In the genomic region with DNA sequence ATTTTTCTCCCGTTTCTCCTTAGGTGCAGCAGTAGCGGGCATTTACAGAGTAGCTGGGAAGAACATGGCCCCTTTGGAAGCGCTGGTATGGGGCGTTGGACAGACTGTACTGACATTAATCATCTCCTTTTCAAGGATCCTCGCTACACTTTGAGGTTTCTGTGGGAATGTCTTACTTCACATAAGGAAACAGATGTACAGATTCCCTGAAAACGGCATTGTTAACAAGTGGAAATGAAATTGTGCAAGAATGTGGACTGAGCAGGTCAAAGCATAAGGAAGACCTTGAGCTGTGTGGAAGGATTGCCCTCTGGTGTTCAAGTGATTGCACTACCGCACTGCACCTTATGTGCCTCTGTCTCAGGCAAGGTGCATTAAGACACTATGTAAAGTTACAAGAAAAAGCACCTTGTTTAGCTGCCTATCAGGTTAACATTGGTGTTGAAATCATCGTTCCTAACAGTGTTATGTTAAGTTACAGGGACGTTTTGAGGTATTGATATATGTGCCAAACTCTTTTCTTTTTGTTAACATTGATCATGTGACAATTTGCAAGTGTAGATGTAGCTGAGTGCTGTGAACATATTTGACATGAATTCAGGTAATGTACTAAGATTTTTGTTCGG, we compare ENCODE assay signal across 8 cellular contexts. TPM values are rescaled to one million over a fixed set of nuclear protein-coding genes. Genes with fewer than 3 reads are reported as not detected.
DNase-seq lines count a peak whose midpoint lies in the region; ATAC-seq, FAIRE-seq and TF ChIP-seq lines count a peak whose summit lies in the region.

No MANE protein-coding gene starts in this region.

- H3K79me2 ChIP-seq in H1 (ENCODE audit: control insufficient read depth in 1 of 2, insufficient read depth in 2 of 2, low read length in 2 of 2), result no peaks in the 10 kb centered on the region
- no peaks in the 10 kb centered on the region for H3K79me2 ChIP-seq in mesendoderm (ENCODE audit: control insufficient read depth, insufficient read depth, low read length)

- H3K9me3 Mint-ChIP-seq in CD8-positive, alpha-beta T cell, result no peaks in the 10 kb centered on the region
- H3K9me3 Mint-ChIP-seq in activated CD4-positive, alpha-beta T cell treated with anti-CD3 and anti-CD28 coated beads for 36 hours (ENCODE audit: low read depth), result no peaks in the 10 kb centered on the region

- CTCF ChIA-PET in CD8-positive, alpha-beta T cell (lab: Charles Lee), result interaction anchor here (0.6 to 2.5 kb wide), 16 partner anchors 9 to 432 kb away, joined by 3 to 17 read pairs (median 5); no protein-coding TSS in a partner anchor
- CTCF ChIA-PET in activated CD4-positive, alpha-beta T cell treated with anti-CD3 and anti-CD28 coated beads for 36 hours (lab: Charles Lee), result interaction anchor here (0.6 to 1.8 kb wide), 21 partner anchors 9 to 1139 kb away, joined by 3 to 14 read pairs (median 4); no protein-coding TSS in a partner anchor
- CTCF ChIA-PET in H1 (lab: Charles Lee; ENCODE audit: partially characterized antibody), result interaction anchor here (0.6 to 2.2 kb wide), 36 partner anchors 9 to 1031 kb away, joined by 3 to 28 read pairs (median 4); a partner anchor contains a TSS

- H3K9ac ChIP-seq in H1 (replicated peaks in 1 of 4; ENCODE audit: extremely low read depth in 1 of 4, low read depth in 3 of 4, low read length in 3 of 4) (no peak overlapping the region), mesendoderm (ENCODE audit: low read length) (no peak overlapping the region)

- no peak overlapping the region for H3K4me3 ChIP-seq in CD8-positive, alpha-beta T cell (ENCODE audit: low read depth, low read length)
- H3K4me3 ChIP-seq in H1 (ENCODE audit: extremely low read depth in 1 of 4, insufficient read depth in 2 of 4, low read depth in 3 of 4, low read length in 4 of 4) (no peak overlapping the region), mesendoderm (ENCODE audit: low read length) (no peak overlapping the region)

- no peak overlapping the region for H3K23ac ChIP-seq in H1 (ENCODE audit: insufficient read length)
- no peak overlapping the region for H3K23ac ChIP-seq in mesendoderm (ENCODE audit: low read length)

- H3K4me3 Mint-ChIP-seq in CD8-positive, alpha-beta T cell, result no peak overlapping the region
- H3K4me3 Mint-ChIP-seq in activated CD4-positive, alpha-beta T cell treated with anti-CD3 and anti-CD28 coated beads for 36 hours, result no peak overlapping the region

- no peak overlapping the region for H3K14ac ChIP-seq in H1 (ENCODE audit: insufficient read length)

- no peaks in the 10 kb centered on the region for H3K4me1 Mint-ChIP-seq in CD8-positive, alpha-beta T cell (ENCODE audit: low read depth)
- no peaks in the 10 kb centered on the region for H3K4me1 Mint-ChIP-seq in activated CD4-positive, alpha-beta T cell treated with anti-CD3 and anti-CD28 coated beads for 36 hours

- TF ChIP-seq CTCF in CD8-positive, alpha-beta T cell (IDR thresholded peaks at IDR 0.05), result peak; percentile 85
- peak; percentile 72 to 97 (median 81) for TF ChIP-seq CTCF in H1 (IDR thresholded peaks at IDR 0.05; ENCODE audit: control extremely low read depth in 1 of 3, insufficient read depth in 1 of 3, low read depth in 1 of 3, low read length in 3 of 3)

- H2BK5ac ChIP-seq in H1 (ENCODE audit: low read depth, low read length) (no peak overlapping the region), mesendoderm (ENCODE audit: low read length) (no peak overlapping the region)

- H3K4me2 ChIP-seq in H1 (ENCODE audit: insufficient read depth in 1 of 2, low read depth in 2 of 2, low read length in 2 of 2) (no peak overlapping the region), mesendoderm (ENCODE audit: low read length) (no peak overlapping the region)

- H2BK120ac ChIP-seq in H1 (replicated peaks; ENCODE audit: low read depth, low read length) (no peak overlapping the region), mesendoderm (ENCODE audit: low read depth, low read length) (no peak overlapping the region)

- H3K27ac ChIP-seq in CD8-positive, alpha-beta T cell (ENCODE audit: low read depth, low read length), result no peak overlapping the region
- H3K27ac ChIP-seq in H1 (ENCODE audit: low read depth, low read length), result no peak overlapping the region
- no peak overlapping the region for H3K27ac ChIP-seq in mesendoderm (ENCODE audit: low read depth, low read length)

- peak; percentile 92 to 94 for TF ChIP-seq RAD21 in H1 (IDR thresholded peaks at IDR 0.05 in 1 of 2, conservative IDR thresholded peaks at IDR 0.05 in 1 of 2; ENCODE audit: low read depth in 2 of 2, low read length in 2 of 2)

- no peaks in the 10 kb centered on the region for H3K4me1 ChIP-seq in CD8-positive, alpha-beta T cell (ENCODE audit: insufficient read depth, low read length)
- H3K4me1 ChIP-seq in H1 (replicated peaks in 1 of 4; ENCODE audit: control insufficient read depth in 3 of 4, insufficient read depth in 4 of 4, low read length in 3 of 4) (no peaks in the 10 kb centered on the region), mesendoderm (ENCODE audit: control insufficient read depth, low read depth, low read length) (no peaks in the 10 kb centered on the region)

- H3K18ac ChIP-seq in H1 (ENCODE audit: extremely low read depth, low read length), result no peak overlapping the region
- H3K18ac ChIP-seq in mesendoderm (ENCODE audit: low read length), result no peak overlapping the region

- H4K8ac ChIP-seq in H1 (ENCODE audit: extremely low read depth, insufficient read depth, low read length), result no peak overlapping the region
- no peak overlapping the region for H4K8ac ChIP-seq in mesendoderm (ENCODE audit: low read depth, low read length)

- H2AK5ac ChIP-seq in H1 (ENCODE audit: low read depth, low read length) (no peak overlapping the region), mesendoderm (ENCODE audit: low read length) (no peak overlapping the region)

- H2AFZ ChIP-seq in H1 (ENCODE audit: low read length), result no peak overlapping the region; the same call in 1 of the 2 replicates

- peak; percentile 88 for ATAC-seq in CD8-positive, alpha-beta T cell
- ATAC-seq in GM19043 (IDR thresholded peaks at IDR 0.05; ENCODE audit: low read depth, unreplicated experiment), result peak; percentile 97
- ATAC-seq in HG03139 (IDR thresholded peaks at IDR 0.05; ENCODE audit: unreplicated experiment), result peak; percentile 98
- ATAC-seq in activated CD4-positive, alpha-beta T cell treated with anti-CD3 and anti-CD28 coated beads for 36 hours, result peak; percentile 98

- peaks cover 3% of the 10 kb centered on the region for H3K36me3 Mint-ChIP-seq in CD8-positive, alpha-beta T cell
- H3K36me3 Mint-ChIP-seq in activated CD4-positive, alpha-beta T cell treated with anti-CD3 and anti-CD28 coated beads for 36 hours (ENCODE audit: low read depth), result no peaks in the 10 kb centered on the region

- no peaks in the 10 kb centered on the region for H4K20me1 ChIP-seq in H1 (replicated peaks in 1 of 2; ENCODE audit: control insufficient read depth in 1 of 2, insufficient read depth in 2 of 2, low read length in 2 of 2)

- no peaks in the 10 kb centered on the region for H3K27me3 ChIP-seq in CD8-positive, alpha-beta T cell (ENCODE audit: insufficient read depth, low read length)
- H3K27me3 ChIP-seq in H1 (replicated peaks in 1 of 4; ENCODE audit: control insufficient read depth in 3 of 4, extremely low read depth in 1 of 4, insufficient read depth in 3 of 4, low read length in 3 of 4), result no peaks in the 10 kb centered on the region
- no peaks in the 10 kb centered on the region for H3K27me3 ChIP-seq in mesendoderm (ENCODE audit: insufficient read depth, low read length, poor library complexity)

- no peak overlapping the region for H4K91ac ChIP-seq in H1 (replicated peaks; ENCODE audit: insufficient read length, low read length)

- TF ChIP-seq EP300 in H1 (IDR thresholded peaks at IDR 0.05; ENCODE audit: borderline replicate concordance in 1 of 2, low read depth in 2 of 2, low read length in 2 of 2), result no peak

- POLR2A ChIA-PET in CD8-positive, alpha-beta T cell (lab: Charles Lee), result no interaction called here
- POLR2A ChIA-PET in activated CD4-positive, alpha-beta T cell treated with anti-CD3 and anti-CD28 coated beads for 36 hours (lab: Charles Lee), result no interaction called here
- POLR2A ChIA-PET in H1 (lab: Charles Lee; ENCODE audit: partially characterized antibody), result interaction anchor here (0.8 kb wide), 1 partner anchor 40 kb away, joined by 4 read pairs; no protein-coding TSS in a partner anchor

- H3K23me2 ChIP-seq in H1 (ENCODE audit: low read depth, low read length), result no peaks in the 10 kb centered on the region

- WGBS in H1 (ENCODE audit: extremely low coverage in 1 of 2, insufficient coverage in 1 of 2, insufficient read length in 1 of 2, insufficient replicate concordance in 2 of 2, low coverage in 1 of 2, low lambda C conversion rate in 2 of 2, missing lambda C conversion rate in 1 of 2), 2 experiments, result 47% methylated on average over 10 of the region's 10 CpGs; no CpG with 5 or more reads in 1 of the 2 experiments
- 100% methylated on average over 1 of the region's 10 CpGs for WGBS in mesendoderm (ENCODE audit: extremely low coverage, insufficient coverage, low lambda C conversion rate)

- no peaks in the 10 kb centered on the region for H3K27me3 Mint-ChIP-seq in CD8-positive, alpha-beta T cell (ENCODE audit: low read depth)
- no peaks in the 10 kb centered on the region for H3K27me3 Mint-ChIP-seq in activated CD4-positive, alpha-beta T cell treated with anti-CD3 and anti-CD28 coated beads for 36 hours

- H3K36me3 ChIP-seq in CD8-positive, alpha-beta T cell (ENCODE audit: insufficient read depth, low read length), result no peaks in the 10 kb centered on the region
- H3K36me3 ChIP-seq in H1 (ENCODE audit: control insufficient read depth in 2 of 4, insufficient read depth in 4 of 4, low read length in 3 of 4) (no peaks in the 10 kb centered on the region), mesendoderm (ENCODE audit: control insufficient read depth, insufficient read depth, low read length) (no peaks in the 10 kb centered on the region)

- H3K56ac ChIP-seq in H1 (replicated peaks; ENCODE audit: insufficient read length, low read depth, low read length) (no peak overlapping the region), mesendoderm (ENCODE audit: low read length) (no peak overlapping the region)

- H3K9me3 ChIP-seq in CD8-positive, alpha-beta T cell (ENCODE audit: low read length), result no peaks in the 10 kb centered on the region
- H3K9me3 ChIP-seq in H1 (ENCODE audit: insufficient read depth in 2 of 2, low read depth in 1 of 2, low read length in 1 of 2), result no peaks in the 10 kb centered on the region

- H2BK15ac ChIP-seq in H1 (ENCODE audit: low read length) (no peak overlapping the region), mesendoderm (replicated peaks; ENCODE audit: low read depth) (no peak overlapping the region)

- H4K5ac ChIP-seq in H1 (ENCODE audit: insufficient read length, low read depth, low read length) (no peak overlapping the region), mesendoderm (ENCODE audit: low read length) (no peak overlapping the region)

- peak; percentile 99 for FAIRE-seq in H1 (lab: Jason Lieb, UNC)

- H3K79me1 ChIP-seq in H1 (ENCODE audit: low read depth, low read length) (no peaks in the 10 kb centered on the region), mesendoderm (ENCODE audit: low read length) (no peaks in the 10 kb centered on the region)

- no peak overlapping the region for H2BK20ac ChIP-seq in H1 (ENCODE audit: low read length)

- no peak overlapping the region for H3K4ac ChIP-seq in H1 (replicated peaks; ENCODE audit: insufficient read length, low read depth, low read length)
- H3K4ac ChIP-seq in mesendoderm (ENCODE audit: low read depth, low read length), result no peak overlapping the region

- intact Hi-C loops in CD8-positive, alpha-beta T cell (cut with DNase I, micrococcal nuclease), result loop anchor here (1.0 to 10.0 kb wide), 5 partner anchors 79 to 623 kb away; no protein-coding TSS in a partner anchor
- intact Hi-C loops in activated CD4-positive, alpha-beta T cell treated with anti-CD3 and anti-CD28 coated beads for 36 hours (cut with DNase I, micrococcal nuclease), result loop anchor here (1.0 to 10.0 kb wide), 4 partner anchors 79 to 621 kb away; no protein-coding TSS in a partner anchor

- DNase-seq in CD8-positive, alpha-beta T cell, result peak in 6 of 7 experiments; percentile 5 to 54 (median 40)
- DNase-seq in NCI-H524 treated with DMSO at 0.1 percent for 48 hours (lab: John Stamatoyannopoulos, UW), result peak; percentile 41
- peak; percentile 67 for DNase-seq in activated CD4-positive, alpha-beta T cell treated with anti-CD3 and anti-CD28 coated beads for 36 hours
- DNase-seq in H1 (ENCODE audit: low read depth in 1 of 2, low spot score in 2 of 2), result peak; percentile 41 to 56
- DNase-seq in mesendoderm, result peak; percentile 85
- DNase-seq in stimulated activated naive CD4-positive, alpha-beta T cell treated with Interleukin-2 at 50 U/mL for 16 hours (lab: John Stamatoyannopoulos, UW), result peak; percentile 11

- no peak overlapping the region for H3K27ac Mint-ChIP-seq in CD8-positive, alpha-beta T cell
- no peak overlapping the region for H3K27ac Mint-ChIP-seq in activated CD4-positive, alpha-beta T cell treated with anti-CD3 and anti-CD28 coated beads for 36 hours

- no peak overlapping the region for H2BK12ac ChIP-seq in H1 (ENCODE audit: low read depth, low read length)

- no peak for TF ChIP-seq POLR2A in H1 (IDR thresholded peaks at IDR 0.05; ENCODE audit: control extremely low read depth in 1 of 2, low read depth in 2 of 2, low read length in 2 of 2)

RNA-seq across cellular contexts. Expression of a gene that starts 38.0 kb away (rescaled TPM):
- 1 to 10 TPM; 2.2 TPM for total RNA-seq in CD8-positive, alpha-beta T cell
- total RNA-seq in activated CD4-positive, alpha-beta T cell treated with anti-CD3 and anti-CD28 coated beads for 36 hours, result 1 to 10 TPM in 1 of 2 experiments, under 1 TPM in 1; 0.98 to 1.3 TPM
- 3.9 and 4.3 TPM in 2 replicates for total RNA-seq in H1 (2021; fragmentation: NEBNext Ultra II Directional; extraction: Animal tissue kit (Norgen Biotek cat#: 25700))
- 0.63 and 0.80 TPM in 2 replicates for polyA plus RNA-seq in H1 (2011; rRNA removed)
- 1.2 TPM for polyA plus RNA-seq in H1 (2011; cell fraction: cytosol; rRNA removed)
- polyA plus RNA-seq in H1 (2011; cell fraction: nucleus; rRNA removed), result 0.64 TPM
- polyA plus RNA-seq in H1 (2012, experiment 1 of 2), result 0.80 to 2.1 TPM (median 1.1 TPM) in 4 replicates
- polyA plus RNA-seq in H1 (2012, experiment 2 of 2), result 0.21 TPM
- 2.7 TPM for polyA plus RNA-seq in H1 (2013, experiment 1 of 2)
- polyA plus RNA-seq in H1 (2013, experiment 2 of 2), result 2.6 TPM
- 3.6 and 4.3 TPM in 2 replicates for polyA minus RNA-seq in H1 (2011; rRNA and poly(A)+ RNA removed)
- 2.1 TPM for polyA minus RNA-seq in H1 (2011; cell fraction: cytosol; rRNA and poly(A)+ RNA removed)
- polyA minus RNA-seq in H1 (2011; cell fraction: nucleus; rRNA and poly(A)+ RNA removed), result 3.4 TPM
- polyA plus RNA-seq in mesendoderm (2013, experiment 1 of 2), result 1.3 TPM
- 1.3 TPM for polyA plus RNA-seq in mesendoderm (2013, experiment 2 of 2)

Comparison
In these comparisons a context has a peak if more than half of its experiments do, and no peak if none do; other contexts are left out.
1. DNase-seq: peak in every context shown above with its lines; median percentile 85 in mesendoderm; 67 in activated CD4-positive, alpha-beta T cell treated with anti-CD3 and anti-CD28 coated beads for 36 hours; 48 in H1; 41 in NCI-H524 treated with DMSO at 0.1 percent for 48 hours; 40 in CD8-positive, alpha-beta T cell; 11 in stimulated activated naive CD4-positive, alpha-beta T cell treated with Interleukin-2 at 50 U/mL for 16 hours.